Comparison of ENCODE assay signal across 30 cellular contexts in the genomic region with DNA sequence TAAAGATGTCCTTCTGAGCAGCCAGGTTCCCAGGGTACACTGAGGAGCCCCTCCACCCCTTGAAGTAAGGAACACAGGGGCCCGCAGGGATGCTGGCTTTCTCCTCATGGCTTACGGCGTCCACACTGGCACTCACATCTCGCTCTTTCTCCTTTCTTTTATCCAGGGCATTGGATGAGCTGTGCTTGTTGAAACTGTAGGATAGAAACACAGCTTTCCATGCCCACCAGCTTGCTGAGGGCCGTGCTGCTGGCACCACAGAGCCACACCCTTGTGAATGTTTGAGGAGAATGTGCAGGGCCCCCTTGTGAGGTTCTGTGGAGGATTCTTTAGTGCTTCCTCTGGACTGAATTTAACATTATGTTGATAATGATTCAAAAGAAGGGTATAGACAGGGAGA. TPM values are rescaled to one million over a fixed set of nuclear protein-coding genes. Genes with fewer than 3 reads are reported as not detected.
"Had no signal": no experiment of that assay in that cellular context is flagged by ENCODE, and none has a peak within 500 bp of the region (broad histone marks: within the 10 kb centered on the region; RNA-seq: fewer than 3 reads in every experiment).

No MANE protein-coding gene starts in this region.

- ATAC-seq: naive thymus-derived CD8-positive, alpha-beta T cell; natural killer cell treated with Interleukin-12 subunit alpha and Interleukin-12 subunit beta and Interleukin-15 and Interleukin-18, amount 100 ng/mL, for 72 hours; psoas muscle; right cardiac atrium; right lobe of liver; stimulated activated memory B cell treated with anti-CD40 and anti-IgM and Interleukin-4, amounts not matched to agents 10 μg/mL and 1 μg/mL and 100 μg/mL, for 72 hours; stimulated activated naive CD8-positive, alpha-beta T cell treated with anti-CD3 and anti-CD28 coated beads, Interleukin-15, amount 100 ng/mL, for 72 hours; stimulated activated naive CD8-positive, alpha-beta T cell treated with anti-CD3 and anti-CD28 coated beads, Interleukin-15, Interleukin-2, amounts not matched to agents 100 U/mL and 50 U/mL, for 24 hours had no signal

- H3K36me3 ChIP-seq: neutrophil, ovary, right lobe of liver, spleen, suprapubic skin, tibial nerve, upper lobe of left lung, vagina had no signal

- H3K4me1 ChIP-seq: parathyroid adenoma, psoas muscle, spleen, vagina had no signal

- H3K27me3 ChIP-seq: ovary, right lobe of liver, testis, upper lobe of left lung, vagina had no signal

- H3K9me3 ChIP-seq: neutrophil, ovary, psoas muscle, right lobe of liver, suprapubic skin, testis, upper lobe of left lung, vagina had no signal

- H3K4me3 ChIP-seq: ovary, psoas muscle, right lobe of liver, skin epidermis, smooth muscle cell, spleen, suprapubic skin, testis, tibial nerve, upper lobe of left lung, vagina had no signal

- DNase-seq: naive B cell; naive thymus-derived CD8-positive, alpha-beta T cell; nephron progenitor cell; nucleus accumbens; ovary; psoas muscle; right cardiac atrium; right lobe of liver; spleen; stimulated activated CD4-positive, alpha-beta T cell treated with anti-CD3 and anti-CD28 coated beads, Interleukin-12 subunit alpha, Interleukin-12 subunit beta, amount 100 ng/mL, for 4 hours; stimulated activated CD4-positive, alpha-beta T cell treated with anti-CD3 and anti-CD28 coated beads, Interleukin-1b, Interleukin-23, amount 100 ng/mL, for 48 hours; stimulated activated CD4-positive, alpha-beta T cell treated with anti-CD3 and anti-CD28 coated beads, Interleukin-4, amount 100 ng/mL, for 1 hour; stimulated activated CD4-positive, alpha-beta T cell treated with anti-CD3 and anti-CD28 coated beads, Interleukin-4, amount 100 ng/mL, for 4 hours; stimulated activated CD8-positive, alpha-beta memory T cell treated with anti-CD3 and anti-CD28 coated beads, Interleukin-4, amount 100 ng/mL, for 48 hours; stimulated activated naive CD4-positive, alpha-beta T cell; stimulated activated naive CD8-positive, alpha-beta T cell treated with anti-CD3 and anti-CD28 coated beads, Interleukin-15, amount 100 ng/mL, for 72 hours; stimulated activated naive CD8-positive, alpha-beta T cell treated with anti-CD3 and anti-CD28 coated beads, Interleukin-15, Interleukin-2, amounts not matched to agents 100 U/mL and 50 U/mL, for 24 hours; substantia nigra; trophoblast cell; upper lobe of left lung had no signal

- H3K27ac ChIP-seq: neutrophil, ovary, parathyroid adenoma, psoas muscle, right lobe of liver, skin epidermis, spleen, suprapubic skin, testis, tibial nerve, upper lobe of left lung, vagina had no signal

RNA-seq across cellular contexts. Expression of gene B3GAT1, which starts 51.7 kb away (rescaled TPM):
- total RNA-seq: smooth muscle cell had no signal
- polyA plus RNA-seq: naive thymus-derived CD8-positive, alpha-beta T cell; smooth muscle cell had no signal
